Comparison of ENCODE assay signal across 18 cellular contexts in the genomic region with DNA sequence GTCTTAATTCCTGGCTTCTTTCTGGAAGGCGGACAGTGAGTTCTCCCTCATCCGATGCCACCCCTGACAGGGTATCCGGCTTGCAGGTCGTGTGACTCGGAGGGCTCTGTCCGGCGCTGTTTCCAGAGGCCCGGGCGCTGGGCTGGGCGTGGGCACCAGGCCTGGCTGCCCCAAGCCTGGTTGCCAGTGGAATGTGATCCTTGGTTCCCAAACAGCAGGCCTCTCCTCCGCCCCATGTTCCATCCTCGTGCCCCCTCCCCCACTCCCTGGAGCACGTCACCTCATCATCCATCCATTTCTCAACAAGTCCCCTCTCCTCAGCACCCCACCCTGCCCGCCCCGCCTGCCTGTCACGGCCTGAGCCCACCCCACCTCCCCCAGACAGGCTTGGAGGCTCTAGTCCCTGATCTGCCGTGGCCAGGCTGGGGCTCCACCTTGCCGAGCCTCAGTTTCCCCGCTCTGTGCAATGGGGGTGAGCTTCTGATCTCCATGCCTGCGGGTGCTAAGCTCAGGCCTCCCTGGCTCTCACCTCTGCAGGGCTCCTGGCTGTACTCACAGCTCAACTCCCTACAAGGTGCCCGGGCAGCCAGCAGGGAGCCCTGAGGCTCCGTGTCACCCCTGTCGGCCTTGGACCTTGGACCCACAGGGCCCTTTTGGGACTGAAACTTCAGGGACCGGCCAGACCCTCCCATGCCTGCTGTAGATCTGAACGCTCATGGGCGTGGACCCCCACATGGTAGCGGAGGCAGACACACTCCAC. TPM values are rescaled to one million over a fixed set of nuclear protein-coding genes. Genes with fewer than 3 reads are reported as not detected.
DNase-seq lines count a peak whose midpoint lies in the region; ATAC-seq, FAIRE-seq and TF ChIP-seq lines count a peak whose summit lies in the region.
"Had no signal": no experiment of that assay in that cellular context is flagged by ENCODE, and none has a peak within 500 bp of the region (broad histone marks: within the 10 kb centered on the region; RNA-seq: fewer than 3 reads in every experiment).

No MANE protein-coding gene starts in this region.

- H3K27me3 ChIP-seq in heart right ventricle, result peaks cover 0 to 28% (median 5%) of the 10 kb centered on the region in 7 donors
- no peaks in the 10 kb centered on the region for H3K27me3 ChIP-seq in GM12878 (replicated peaks in 1 of 2; ENCODE audit: control insufficient read depth in 2 of 2, insufficient read depth in 2 of 2, low read length in 1 of 2)
- no peaks in the 10 kb centered on the region for H3K27me3 ChIP-seq in naive thymus-derived CD4-positive, alpha-beta T cell (ENCODE audit: control insufficient read depth in 2 of 2, insufficient read depth in 2 of 2, low read length in 2 of 2)
- no peaks in the 10 kb centered on the region for H3K27me3 ChIP-seq in vagina

- H3K9me3 ChIP-seq in heart right ventricle (no peaks in the 10 kb centered on the region), GM12878 (replicated peaks; ENCODE audit: control insufficient read depth, insufficient read depth, low read length) (no peaks in the 10 kb centered on the region), vagina (no peaks in the 10 kb centered on the region)
- H3K9me3 ChIP-seq in naive thymus-derived CD4-positive, alpha-beta T cell (ENCODE audit: control insufficient read depth in 2 of 3, low read length in 3 of 3), result no peaks in the 10 kb centered on the region

- H3K36me3 ChIP-seq in heart right ventricle, result no peaks in the 10 kb centered on the region
- H3K36me3 ChIP-seq in GM12878 (ENCODE audit: control insufficient read depth in 2 of 2, insufficient read depth in 2 of 2, low read length in 1 of 2), result no peaks in the 10 kb centered on the region
- no peaks in the 10 kb centered on the region for H3K36me3 ChIP-seq in naive thymus-derived CD4-positive, alpha-beta T cell (ENCODE audit: control insufficient read depth in 2 of 3, insufficient read depth in 3 of 3, low read length in 3 of 3)
- no peaks in the 10 kb centered on the region for H3K36me3 ChIP-seq in vagina

- in situ Hi-C loops in GM12878 (cut with MboI), result no loop called here

- H3K9me3 Mint-ChIP-seq in naive thymus-derived CD4-positive, alpha-beta T cell, result peaks cover 0 to 1% (median 0%) of the 10 kb centered on the region in 11 donors
- H3K9me3 Mint-ChIP-seq in activated T-helper 2 cell treated with anti-CD3 and anti-CD28 coated beads, Interferon-gamma antibody, Interleukin-2, Interleukin-4, amounts not matched to agents 10 μg/mL and 5 μg/mL and 100 μg/mL, durations not matched to agents 14 hours and 24 hours and 36 hours, result no peaks in the 10 kb centered on the region
- H3K9me3 Mint-ChIP-seq: activated T-cell treated with anti-CD3 and anti-CD28 coated beads, Interleukin-2, amount 50 U/mL, for 72 hours; GM23338; naive thymus-derived CD8-positive, alpha-beta T cell; type B pancreatic cell had no signal

- FAIRE-seq in GM12878 (lab: Jason Lieb, UNC), result no peak

- H3K27ac ChIP-seq in heart right ventricle, result peak overlapping the region in 9 of 10 donors; percentile 20 to 92 (median 31)
- no peak overlapping the region for H3K27ac ChIP-seq in GM12878 (ENCODE audit: control insufficient read depth, insufficient read depth)
- H3K27ac ChIP-seq in naive thymus-derived CD4-positive, alpha-beta T cell (ENCODE audit: low read depth, low read length), result peak overlapping the region; percentile 65
- H3K27ac ChIP-seq in vagina, result peak overlapping the region; percentile 45

- no peak for TF ChIP-seq POLR2A in GM12878 (IDR thresholded peaks at IDR 0.05; ENCODE audit: low read depth, low read length)
- no peak for TF ChIP-seq POLR2A in vagina (IDR thresholded peaks at IDR 0.05)

- TF ChIP-seq CTCF in heart right ventricle (IDR thresholded peaks at IDR 0.05) (no peak), GM12878 (IDR thresholded peaks at IDR 0.05 in 2 of 3, conservative IDR thresholded peaks at IDR 0.05 in 1 of 3; ENCODE audit: control insufficient read depth in 2 of 3, extremely low read depth in 1 of 3, insufficient read depth in 1 of 3, low read depth in 3 of 3, low read length in 3 of 3) (no peak), vagina (IDR thresholded peaks at IDR 0.05) (no peak)

- POLR2A ChIA-PET in GM12878 (lab: Charles Lee), result interaction anchor here (1.3 kb wide), 1 partner anchor 14 kb away, joined by 3 read pairs; no protein-coding TSS in a partner anchor
- POLR2A ChIA-PET in naive thymus-derived CD4-positive, alpha-beta T cell (lab: Charles Lee), result interaction anchor here (0.7 to 1.2 kb wide), 9 partner anchors 9 to 381 kb away, joined by 3 to 5 read pairs (median 3); a partner anchor contains a TSS

- H3K4me2 ChIP-seq in GM12878 (ENCODE audit: control insufficient read depth, insufficient read depth), result no peak overlapping the region
- H3K4me2 ChIP-seq: GM23338 had no signal

- peak overlapping the region in 2 of 10 donors; percentile 38 to 41 for H3K4me3 Mint-ChIP-seq in naive thymus-derived CD4-positive, alpha-beta T cell
- H3K4me3 Mint-ChIP-seq in activated T-helper 2 cell treated with anti-CD3 and anti-CD28 coated beads, Interferon-gamma antibody, Interleukin-2, Interleukin-4, amounts not matched to agents 10 μg/mL and 5 μg/mL and 100 μg/mL, durations not matched to agents 14 hours and 24 hours and 36 hours (ENCODE audit: low read depth), result no peak overlapping the region
- H3K4me3 Mint-ChIP-seq: CD4-positive, CD25-positive, alpha-beta regulatory T cell; GM23338; type B pancreatic cell had no signal

- RAD21 ChIA-PET in GM12878 (lab: Charles Lee; ENCODE audit: unreplicated experiment), result interaction anchor here (0.9 to 1.4 kb wide), 2 partner anchors 50 to 58 kb away, joined by 3 read pairs; no protein-coding TSS in a partner anchor

- BruUV-seq in GM12878 (replicated peaks; lab: Mats Ljungman, UMichigan), result no TSS peak

- peak overlapping the region in 9 of 10 donors; percentile 10 to 67 (median 60) for H3K4me3 ChIP-seq in heart right ventricle
- H3K4me3 ChIP-seq in GM12878, result no peak overlapping the region
- H3K4me3 ChIP-seq in naive thymus-derived CD4-positive, alpha-beta T cell (ENCODE audit: low read length), result peak overlapping the region; percentile 44
- peak overlapping the region in 1 of 2 donors; percentile 6 for H3K4me3 ChIP-seq in vagina
- H3K4me3 ChIP-seq: GM23338 had no signal

- TF ChIP-seq RAD21 in GM12878 (IDR thresholded peaks at IDR 0.05; ENCODE audit: insufficient read depth, low read depth, low read length), result no peak

- WGBS in heart right ventricle, 2 donors, result 75 to 78% methylated on average over 27 of the region's 27 CpGs
- 59% methylated on average over 22 of the region's 27 CpGs for WGBS in GM12878 (ENCODE audit: insufficient coverage, insufficient replicate concordance, low lambda C conversion rate, missing lambda C conversion rate)

- ATAC-seq in heart right ventricle (no peak), Right ventricle myocardium inferior (no peak), GM12878 (peak; percentile 58)
- ATAC-seq in naive thymus-derived CD4-positive, alpha-beta T cell, result peak; percentile 16
- ATAC-seq: esophagus mucosa, GM23338 had no signal

- peaks cover 0 to 4% (median 0%) of the 10 kb centered on the region in 5 donors for H3K36me3 Mint-ChIP-seq in naive thymus-derived CD4-positive, alpha-beta T cell
- H3K36me3 Mint-ChIP-seq in activated T-helper 2 cell treated with anti-CD3 and anti-CD28 coated beads, Interferon-gamma antibody, Interleukin-2, Interleukin-4, amounts not matched to agents 10 μg/mL and 5 μg/mL and 100 μg/mL, durations not matched to agents 14 hours and 24 hours and 36 hours (ENCODE audit: low read depth), result no peaks in the 10 kb centered on the region
- H3K36me3 Mint-ChIP-seq: CD4-positive, CD25-positive, alpha-beta regulatory T cell; type B pancreatic cell had no signal

- no peak overlapping the region for H3K9ac ChIP-seq in GM12878 (ENCODE audit: control insufficient read depth, insufficient read depth, low read length)

- H2AFZ ChIP-seq in GM12878 (ENCODE audit: control insufficient read depth, low read depth, low read length), result peak overlapping the region; percentile 0
- H2AFZ ChIP-seq: GM23338 had no signal

- no peaks in the 10 kb centered on the region for H4K20me1 ChIP-seq in GM12878 (ENCODE audit: control insufficient read depth, insufficient read depth)

- SMC1A ChIA-PET in GM12878 (lab: Charles Lee; ENCODE audit: uncharacterized antibody, unreplicated experiment), result no interaction called here

- H3K4me1 Mint-ChIP-seq in naive thymus-derived CD4-positive, alpha-beta T cell, result peaks cover 7 to 15% (median 11%) of the 10 kb centered on the region in 7 donors
- H3K4me1 Mint-ChIP-seq in activated T-helper 2 cell treated with anti-CD3 and anti-CD28 coated beads, Interferon-gamma antibody, Interleukin-2, Interleukin-4, amounts not matched to agents 10 μg/mL and 5 μg/mL and 100 μg/mL, durations not matched to agents 14 hours and 24 hours and 36 hours (ENCODE audit: low read depth), result peaks cover 2% of the 10 kb centered on the region

- H3K79me2 ChIP-seq in GM12878 (ENCODE audit: control insufficient read depth, insufficient read depth, low read length), result no peaks in the 10 kb centered on the region

- H3K27ac Mint-ChIP-seq in naive thymus-derived CD4-positive, alpha-beta T cell, result peak overlapping the region in 1 of 9 donors; percentile 43
- H3K27ac Mint-ChIP-seq in activated T-helper 2 cell treated with anti-CD3 and anti-CD28 coated beads, Interferon-gamma antibody, Interleukin-2, Interleukin-4, amounts not matched to agents 10 μg/mL and 5 μg/mL and 100 μg/mL, durations not matched to agents 14 hours and 24 hours and 36 hours, result no peak overlapping the region
- H3K27ac Mint-ChIP-seq: activated T-cell treated with anti-CD3 and anti-CD28 coated beads, Interleukin-2, amount 50 U/mL, for 72 hours; CD4-positive, CD25-positive, alpha-beta regulatory T cell; GM23338; type B pancreatic cell had no signal

- CTCF ChIA-PET in GM12878 (lab: Yijun Ruan, JAX), result interaction anchor here (1.5 kb wide), 2 partner anchors 17 to 59 kb away, joined by 3 to 4 read pairs; no protein-coding TSS in a partner anchor
- CTCF ChIA-PET in naive thymus-derived CD4-positive, alpha-beta T cell (lab: Charles Lee), result interaction anchor here (0.7 to 1.2 kb wide), 3 partner anchors 12 to 45 kb away, joined by 3 to 5 read pairs (median 4); a partner anchor contains a TSS

- H3K27me3 Mint-ChIP-seq in naive thymus-derived CD4-positive, alpha-beta T cell, result peaks cover 0 to 9% (median 0%) of the 10 kb centered on the region in 5 donors
- peaks cover 4% of the 10 kb centered on the region for H3K27me3 Mint-ChIP-seq in activated T-helper 2 cell treated with anti-CD3 and anti-CD28 coated beads, Interferon-gamma antibody, Interleukin-2, Interleukin-4, amounts not matched to agents 10 μg/mL and 5 μg/mL and 100 μg/mL, durations not matched to agents 14 hours and 24 hours and 36 hours (ENCODE audit: low read depth)
- H3K27me3 Mint-ChIP-seq: naive thymus-derived CD8-positive, alpha-beta T cell had no signal

- peaks cover 10 to 60% (median 43%) of the 10 kb centered on the region in 9 donors for H3K4me1 ChIP-seq in heart right ventricle
- H3K4me1 ChIP-seq in GM12878 (ENCODE audit: control insufficient read depth, insufficient read depth, low read length), result peaks cover 12% of the 10 kb centered on the region
- H3K4me1 ChIP-seq in naive thymus-derived CD4-positive, alpha-beta T cell (ENCODE audit: control insufficient read depth in 2 of 2, insufficient read depth in 2 of 2, low read length in 2 of 2), result peaks cover 19 to 22% of the 10 kb centered on the region in 2 donors
- peaks cover 55% of the 10 kb centered on the region for H3K4me1 ChIP-seq in vagina

- TF ChIP-seq EP300 in GM12878 (IDR thresholded peaks at IDR 0.05; ENCODE audit: borderline replicate concordance in 1 of 2, control insufficient read depth in 1 of 2, low read depth in 2 of 2, low read length in 2 of 2), result no peak

- DNase-seq in heart right ventricle (no peak), Right ventricle myocardium inferior (ENCODE audit: missing footprints) (no peak), GM12878 (ENCODE audit: low read depth, low spot score) (no peak), vagina (ENCODE audit: extremely low spot score in 2 of 2) (no peak), putamen (ENCODE audit: low spot score) (no peak), SKM-1 treated with dmso at 0.1 percent for 144 hours (lab: John Stamatoyannopoulos, UW; ENCODE audit: unreplicated experiment) (no peak)
- DNase-seq in naive thymus-derived CD4-positive, alpha-beta T cell, result no peak
- no peak for DNase-seq in activated T-helper 2 cell treated with anti-CD3 and anti-CD28 coated beads, Interferon-gamma antibody, Interleukin-2, Interleukin-4, amounts not matched to agents 10 μg/mL and 5 μg/mL and 100 μg/mL, durations not matched to agents 14 hours and 24 hours and 36 hours (ENCODE audit: low spot score)
- DNase-seq: ACHN, NCI-H1436, NCI-H2171 treated with DMSO at 0.1 percent for 48 hours, RPMI8226 had no signal

- intact Hi-C loops in heart right ventricle (cut with DNase I) (no loop called here), Right ventricle myocardium inferior (cut with DNase I) (no loop called here), GM12878 (cut with micrococcal nuclease; ENCODE audit: unreplicated experiment) (no loop called here), vagina (cut with DNase I) (no loop called here)
- intact Hi-C loops in naive thymus-derived CD4-positive, alpha-beta T cell (cut with micrococcal nuclease), result loop anchor here in 1 of 2 donors (2.0 kb wide), 1 partner anchor 18 kb away; no protein-coding TSS in a partner anchor
- intact Hi-C loops in activated T-helper 2 cell treated with anti-CD3 and anti-CD28 coated beads, Interferon-gamma antibody, Interleukin-2, Interleukin-4, amounts not matched to agents 10 μg/mL and 5 μg/mL and 100 μg/mL, durations not matched to agents 14 hours and 24 hours and 36 hours (cut with micrococcal nuclease), result no loop called here

RNA-seq across cellular contexts. Expression of a gene that starts 2.3 kb away (rescaled TPM):
- total RNA-seq in heart right ventricle (1 to 10 TPM; 1.6 to 4.0 (median 3.0) TPM), Right ventricle myocardium inferior (4.1 TPM), GM12878 (2014; rRNA removed) (not detected in 2 replicates), GM12878 (2014; rRNA removed; fragmentation: Illumina TruSeq; extraction: Trizol) (not detected in 2 replicates), GM12878 (2021) (not detected in 2 replicates), vagina (1.7 TPM)
- polyA plus RNA-seq in heart right ventricle (1 to 10 TPM; 2.9 to 3.4 TPM), GM12878 (2011; rRNA removed) (0.03 TPM in 1 of 2 replicates, not detected in the other), GM12878 (2014; fragmentation: Illumina TruSeq; extraction: Trizol) (0.03 TPM in 1 of 2 replicates, not detected in the other), GM12878 (2014; fragmentation: Nextera tagmentation; extraction: Ambion mirVana) (not detected), GM12878 (2014; rRNA removed) (0.10 TPM in 1 of 2 replicates, not detected in the other), GM12878 (2016; fragmentation: Nextera tagmentation; extraction: Ambion mirVana) (not detected)
- total RNA-seq in GM12878 (2013; cell fraction: nucleolus; rRNA removed), result 0.34 and 1.2 TPM in 2 replicates
- not detected for polyA plus RNA-seq in GM12878 (2011; ENCODE audit: low read depth)
- 0.05 and 0.06 TPM in 2 replicates for polyA plus RNA-seq in GM12878 (2011; cell fraction: cytosol; rRNA removed)
- polyA plus RNA-seq in GM12878 (2011; cell fraction: nucleus; rRNA removed), result 0.12 and 0.13 TPM in 2 replicates
- polyA plus RNA-seq in GM12878 (2012), result 0.10 and 0.14 TPM in 2 replicates
- not detected in 2 replicates for polyA minus RNA-seq in GM12878 (2011; rRNA and poly(A)+ RNA removed)
- not detected in 2 replicates for polyA minus RNA-seq in GM12878 (2011; cell fraction: cytosol; rRNA and poly(A)+ RNA removed)
- polyA minus RNA-seq in GM12878 (2011; cell fraction: nucleus; rRNA and poly(A)+ RNA removed), result not detected in 2 replicates
- 1 to 10 TPM in 4 of 5 experiments, under 1 TPM in 1; 0.73 to 5.9 (median 4.1) TPM for total RNA-seq in naive thymus-derived CD4-positive, alpha-beta T cell
- 1 to 10 TPM; 6.4 to 9.0 TPM for polyA plus RNA-seq in naive thymus-derived CD4-positive, alpha-beta T cell
- total RNA-seq in activated T-helper 2 cell treated with anti-CD3 and anti-CD28 coated beads, Interferon-gamma antibody, Interleukin-2, Interleukin-4, amounts not matched to agents 10 μg/mL and 5 μg/mL and 100 μg/mL, durations not matched to agents 14 hours and 24 hours and 36 hours, result 0.09 and 0.14 TPM in 2 replicates

RNA-seq across cellular contexts. Expression of a gene that starts 19.1 kb away (rescaled TPM):
- total RNA-seq in heart right ventricle (1 to 10 TPM; 1.3 to 2.8 (median 2.1) TPM), Right ventricle myocardium inferior (2.7 TPM), GM12878 (2014; rRNA removed) (not detected in 2 replicates), GM12878 (2014; rRNA removed; fragmentation: Illumina TruSeq; extraction: Trizol) (not detected in 2 replicates), GM12878 (2021) (not detected in 2 replicates), vagina (0.25 TPM)
- polyA plus RNA-seq in heart right ventricle (1 to 10 TPM in 1 of 2 donors, under 1 TPM in 1; 0.90 to 2.4 TPM), GM12878 (2011; rRNA removed) (not detected in 2 replicates), GM12878 (2014; fragmentation: Illumina TruSeq; extraction: Trizol) (not detected in 2 replicates), GM12878 (2014; fragmentation: Nextera tagmentation; extraction: Ambion mirVana) (not detected), GM12878 (2014; rRNA removed) (not detected in 2 replicates), GM12878 (2016; fragmentation: Nextera tagmentation; extraction: Ambion mirVana) (not detected)
- not detected in 2 replicates for total RNA-seq in GM12878 (2013; cell fraction: nucleolus; rRNA removed)
- 0.07 TPM for polyA plus RNA-seq in GM12878 (2011; ENCODE audit: low read depth)
- not detected in 2 replicates for polyA plus RNA-seq in GM12878 (2011; cell fraction: cytosol; rRNA removed)
- polyA plus RNA-seq in GM12878 (2011; cell fraction: nucleus; rRNA removed), result not detected in 2 replicates
- 0.08 and 0.13 TPM in 2 replicates for polyA plus RNA-seq in GM12878 (2012)
- polyA minus RNA-seq in GM12878 (2011; rRNA and poly(A)+ RNA removed), result not detected in 2 replicates
- polyA minus RNA-seq in GM12878 (2011; cell fraction: cytosol; rRNA and poly(A)+ RNA removed), result not detected in 2 replicates
- not detected in 2 replicates for polyA minus RNA-seq in GM12878 (2011; cell fraction: nucleus; rRNA and poly(A)+ RNA removed)
- total RNA-seq in naive thymus-derived CD4-positive, alpha-beta T cell, result 1 to 10 TPM in 4 of 5 experiments, under 1 TPM in 1; 0.85 to 3.3 (median 2.9) TPM
- 1 to 10 TPM; 1.3 to 1.5 TPM for polyA plus RNA-seq in naive thymus-derived CD4-positive, alpha-beta T cell
- total RNA-seq in activated T-helper 2 cell treated with anti-CD3 and anti-CD28 coated beads, Interferon-gamma antibody, Interleukin-2, Interleukin-4, amounts not matched to agents 10 μg/mL and 5 μg/mL and 100 μg/mL, durations not matched to agents 14 hours and 24 hours and 36 hours, result 0.16 and 0.32 TPM in 2 replicates

RNA-seq across cellular contexts. Expression of a gene that starts 22.2 kb away (rescaled TPM):
- total RNA-seq in heart right ventricle (10 to 100 TPM in 9 of 10 donors, 1 to 10 TPM in 1; 9.7 to 15.8 (median 12.1) TPM), Right ventricle myocardium inferior (12.6 TPM), GM12878 (2014; rRNA removed) (26.4 and 29.5 TPM in 2 replicates), GM12878 (2014; rRNA removed; fragmentation: Illumina TruSeq; extraction: Trizol) (9.3 and 12.5 TPM in 2 replicates), GM12878 (2021) (28.9 and 31.4 TPM in 2 replicates), vagina (36.3 TPM)
- polyA plus RNA-seq in heart right ventricle (10 to 100 TPM; 15.8 to 17.6 TPM), GM12878 (2011; rRNA removed) (5.3 and 12.6 TPM in 2 replicates), GM12878 (2014; fragmentation: Illumina TruSeq; extraction: Trizol) (1.9 and 4.7 TPM in 2 replicates), GM12878 (2014; fragmentation: Nextera tagmentation; extraction: Ambion mirVana) (1 to 10 TPM in 1 of 2 experiments, under 1 TPM in 1; 0.40 to 1.4 TPM), GM12878 (2014; rRNA removed) (25.8 and 32.6 TPM in 2 replicates), GM12878 (2016; fragmentation: Nextera tagmentation; extraction: Ambion mirVana) (10 to 100 TPM; 11.7 to 14.6 TPM)
- total RNA-seq in GM12878 (2013; cell fraction: nucleolus; rRNA removed), result 20.6 and 28.4 TPM in 2 replicates
- 7.6 TPM for polyA plus RNA-seq in GM12878 (2011; ENCODE audit: low read depth)
- 15.0 and 22.8 TPM in 2 replicates for polyA plus RNA-seq in GM12878 (2011; cell fraction: cytosol; rRNA removed)
- 43.1 and 62.5 TPM in 2 replicates for polyA plus RNA-seq in GM12878 (2011; cell fraction: nucleus; rRNA removed)
- 13.5 and 14.9 TPM in 2 replicates for polyA plus RNA-seq in GM12878 (2012)
- polyA minus RNA-seq in GM12878 (2011; rRNA and poly(A)+ RNA removed), result 6.9 and 11.5 TPM in 2 replicates
- 4.9 and 7.6 TPM in 2 replicates for polyA minus RNA-seq in GM12878 (2011; cell fraction: cytosol; rRNA and poly(A)+ RNA removed)
- 5.2 and 10.4 TPM in 2 replicates for polyA minus RNA-seq in GM12878 (2011; cell fraction: nucleus; rRNA and poly(A)+ RNA removed)
- total RNA-seq in naive thymus-derived CD4-positive, alpha-beta T cell, result 10 to 100 TPM; 35.4 to 46.7 (median 37.1) TPM
- polyA plus RNA-seq in naive thymus-derived CD4-positive, alpha-beta T cell, result 10 to 100 TPM in 1 of 2 donors, 1 to 10 TPM in 1; 9.5 to 22.2 TPM
- total RNA-seq in activated T-helper 2 cell treated with anti-CD3 and anti-CD28 coated beads, Interferon-gamma antibody, Interleukin-2, Interleukin-4, amounts not matched to agents 10 μg/mL and 5 μg/mL and 100 μg/mL, durations not matched to agents 14 hours and 24 hours and 36 hours, result 32.8 and 36.2 TPM in 2 replicates

RNA-seq across cellular contexts. Expression of a gene that starts 31.7 kb away (rescaled TPM):
- total RNA-seq in heart right ventricle (10 to 100 TPM; 19.5 to 49.3 (median 30.3) TPM), Right ventricle myocardium inferior (37.0 TPM), GM12878 (2014; rRNA removed) (62.9 and 68.5 TPM in 2 replicates), GM12878 (2014; rRNA removed; fragmentation: Illumina TruSeq; extraction: Trizol) (21.8 and 22.5 TPM in 2 replicates), GM12878 (2021) (80.9 and 86.4 TPM in 2 replicates), vagina (92.8 TPM)
- polyA plus RNA-seq in heart right ventricle (10 to 100 TPM; 65.2 to 73.3 TPM), GM12878 (2011; rRNA removed) (22.7 and 30.4 TPM in 2 replicates), GM12878 (2014; fragmentation: Illumina TruSeq; extraction: Trizol) (7.8 and 12.9 TPM in 2 replicates), GM12878 (2014; fragmentation: Nextera tagmentation; extraction: Ambion mirVana) (1 to 10 TPM in 1 of 2 experiments, under 1 TPM in 1; 0.37 to 1.8 TPM), GM12878 (2014; rRNA removed) (92.7 and 104 TPM in 2 replicates), GM12878 (2016; fragmentation: Nextera tagmentation; extraction: Ambion mirVana) (10 to 100 TPM; 63.6 to 69.1 TPM)
- total RNA-seq in GM12878 (2013; cell fraction: nucleolus; rRNA removed), result 16.4 and 20.5 TPM in 2 replicates
- 20.6 TPM for polyA plus RNA-seq in GM12878 (2011; ENCODE audit: low read depth)
- polyA plus RNA-seq in GM12878 (2011; cell fraction: cytosol; rRNA removed), result 33.5 and 57.7 TPM in 2 replicates
- 106 and 137 TPM in 2 replicates for polyA plus RNA-seq in GM12878 (2011; cell fraction: nucleus; rRNA removed)
- polyA plus RNA-seq in GM12878 (2012), result 52.1 and 53.5 TPM in 2 replicates
- 4.9 and 10.6 TPM in 2 replicates for polyA minus RNA-seq in GM12878 (2011; rRNA and poly(A)+ RNA removed)
- 21.8 and 28.1 TPM in 2 replicates for polyA minus RNA-seq in GM12878 (2011; cell fraction: cytosol; rRNA and poly(A)+ RNA removed)
- polyA minus RNA-seq in GM12878 (2011; cell fraction: nucleus; rRNA and poly(A)+ RNA removed), result 8.1 and 14.1 TPM in 2 replicates
- 10 to 100 TPM; 37.9 to 63.7 (median 53.0) TPM for total RNA-seq in naive thymus-derived CD4-positive, alpha-beta T cell
- 10 to 100 TPM; 50.6 to 65.6 TPM for polyA plus RNA-seq in naive thymus-derived CD4-positive, alpha-beta T cell
- 55.3 and 66.3 TPM in 2 replicates for total RNA-seq in activated T-helper 2 cell treated with anti-CD3 and anti-CD28 coated beads, Interferon-gamma antibody, Interleukin-2, Interleukin-4, amounts not matched to agents 10 μg/mL and 5 μg/mL and 100 μg/mL, durations not matched to agents 14 hours and 24 hours and 36 hours

RNA-seq across cellular contexts. Expression of a gene that starts 47.0 kb away (rescaled TPM):
- 10 to 100 TPM; 11.6 to 41.3 (median 21.0) TPM for total RNA-seq in heart right ventricle
- 10 to 100 TPM; 24.3 to 43.2 TPM for polyA plus RNA-seq in heart right ventricle
- 23.7 TPM for total RNA-seq in Right ventricle myocardium inferior
- 108 and 117 TPM in 2 replicates for total RNA-seq in GM12878 (2013; cell fraction: nucleolus; rRNA removed)
- 49.1 and 50.5 TPM in 2 replicates for total RNA-seq in GM12878 (2014; rRNA removed)
- total RNA-seq in GM12878 (2014; rRNA removed; fragmentation: Illumina TruSeq; extraction: Trizol), result 14.2 and 15.3 TPM in 2 replicates
- total RNA-seq in GM12878 (2021), result 56.3 and 65.9 TPM in 2 replicates
- polyA plus RNA-seq in GM12878 (2011; ENCODE audit: low read depth), result 6.7 TPM
- polyA plus RNA-seq in GM12878 (2011; rRNA removed), result 8.4 and 18.2 TPM in 2 replicates
- polyA plus RNA-seq in GM12878 (2011; cell fraction: cytosol; rRNA removed), result 24.8 and 37.2 TPM in 2 replicates
- polyA plus RNA-seq in GM12878 (2011; cell fraction: nucleus; rRNA removed), result 98.5 and 132 TPM in 2 replicates
- polyA plus RNA-seq in GM12878 (2012), result 28.8 and 29.4 TPM in 2 replicates
- 6.6 and 13.8 TPM in 2 replicates for polyA plus RNA-seq in GM12878 (2014; fragmentation: Illumina TruSeq; extraction: Trizol)
- polyA plus RNA-seq in GM12878 (2014; fragmentation: Nextera tagmentation; extraction: Ambion mirVana), result 1 to 10 TPM in 1 of 2 experiments, under 1 TPM in 1; 0.58 to 1.9 TPM
- 53.8 and 71.4 TPM in 2 replicates for polyA plus RNA-seq in GM12878 (2014; rRNA removed)
- polyA plus RNA-seq in GM12878 (2016; fragmentation: Nextera tagmentation; extraction: Ambion mirVana), result 10 to 100 TPM in 1 of 2 experiments, 1 to 10 TPM in 1; 7.3 to 25.0 TPM
- polyA minus RNA-seq in GM12878 (2011; rRNA and poly(A)+ RNA removed), result 15.9 and 23.6 TPM in 2 replicates
- 25.9 and 34.3 TPM in 2 replicates for polyA minus RNA-seq in GM12878 (2011; cell fraction: cytosol; rRNA and poly(A)+ RNA removed)
- 17.0 and 35.6 TPM in 2 replicates for polyA minus RNA-seq in GM12878 (2011; cell fraction: nucleus; rRNA and poly(A)+ RNA removed)
- 100 to 1,000 TPM in 3 of 5 experiments, 10 to 100 TPM in 2; 95.2 to 153 (median 101) TPM for total RNA-seq in naive thymus-derived CD4-positive, alpha-beta T cell
- polyA plus RNA-seq in naive thymus-derived CD4-positive, alpha-beta T cell, result 10 to 100 TPM; 41.2 to 74.0 TPM
- total RNA-seq in vagina, result 48.4 TPM
- total RNA-seq in activated T-helper 2 cell treated with anti-CD3 and anti-CD28 coated beads, Interferon-gamma antibody, Interleukin-2, Interleukin-4, amounts not matched to agents 10 μg/mL and 5 μg/mL and 100 μg/mL, durations not matched to agents 14 hours and 24 hours and 36 hours, result 93.7 and 94.1 TPM in 2 replicates

Comparison
In these comparisons a context has a peak if more than half of its experiments do, and no peak if none do; other contexts are left out.
1. ATAC-seq: peak in GM12878 (single experiment) and naive thymus-derived CD4-positive, alpha-beta T cell (single experiment); none in heart right ventricle (0 of 8) and Right ventricle myocardium inferior (single experiment).